Comparison of ENCODE assay signal across 22 cellular contexts in the genomic region with DNA sequence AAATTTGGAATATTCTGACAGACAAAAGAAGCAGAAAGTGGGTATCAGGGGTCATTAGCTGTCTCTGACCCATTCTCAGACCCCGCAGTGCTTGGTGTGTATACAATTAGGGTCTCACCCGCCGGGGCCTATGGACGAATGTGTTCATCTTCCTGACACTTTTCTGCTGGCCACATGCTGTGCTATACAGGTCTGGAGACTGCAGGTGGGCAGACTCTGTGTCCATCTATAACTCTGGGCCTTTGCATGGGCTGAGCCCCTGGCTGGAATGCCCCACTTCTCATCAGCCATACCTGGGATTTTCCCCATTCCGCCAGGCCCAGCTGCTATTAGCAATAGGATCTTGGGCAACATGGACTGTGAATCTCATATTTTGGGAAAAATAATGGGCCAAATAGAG.
DNase-seq lines count a peak whose midpoint lies in the region; ATAC-seq and TF ChIP-seq lines count a peak whose summit lies in the region.
"Had no signal": no experiment of that assay in that cellular context is flagged by ENCODE, and none has a peak within 500 bp of the region (broad histone marks: within the 10 kb centered on the region; RNA-seq: fewer than 3 reads in every experiment).

No MANE protein-coding gene starts in this region.

- intact Hi-C loops in IMR-90 (cut with micrococcal nuclease) (no loop called here), PC-3 (cut with micrococcal nuclease) (no loop called here), colonic mucosa (cut with DNase I) (no loop called here)

- POLR2A ChIA-PET in IMR-90 (lab: Charles Lee; ENCODE audit: unreplicated experiment) = no interaction called here
- POLR2A ChIA-PET in PC-3 (lab: Charles Lee; ENCODE audit: unreplicated experiment) = no interaction called here

- H4K5ac ChIP-seq in IMR-90 (ENCODE audit: low read depth, low read length) = no peak overlapping the region

- no peak overlapping the region for H3K14ac ChIP-seq in IMR-90 (replicated peaks; ENCODE audit: low read depth, low read length)
- no peak overlapping the region for H3K14ac ChIP-seq in trophoblast cell (ENCODE audit: low read length)

- H4K20me1 ChIP-seq in IMR-90 (ENCODE audit: insufficient read depth, low read length) = peaks cover 29% of the 10 kb centered on the region; the same call in 1 of the 2 replicates
- H4K20me1 ChIP-seq in PC-3 (ENCODE audit: low read length) = no peaks in the 10 kb centered on the region

- H2AFZ ChIP-seq in IMR-90 (replicated peaks; ENCODE audit: low read length, poor library complexity) = no peak overlapping the region
- H2AFZ ChIP-seq in PC-3 (ENCODE audit: low read length) = no peak overlapping the region
- no peak overlapping the region for H2AFZ ChIP-seq in trophoblast cell (ENCODE audit: insufficient read depth, low read length, poor library complexity)

- H4K91ac ChIP-seq in IMR-90 (ENCODE audit: insufficient read depth, low read depth, low read length) = no peak overlapping the region
- H4K91ac ChIP-seq in trophoblast cell (ENCODE audit: low read depth, low read length) = no peak overlapping the region

- peak overlapping the region; percentile 69; the same call in 2 of the 3 replicates for H2BK15ac ChIP-seq in IMR-90 (ENCODE audit: low read depth, low read length)

- no peaks in the 10 kb centered on the region for H3K4me1 Mint-ChIP-seq in endodermal cell

- H3K4me2 ChIP-seq in IMR-90 (ENCODE audit: low read depth, low read length) = no peak overlapping the region
- peak overlapping the region; percentile 52 for H3K4me2 ChIP-seq in PC-3 (ENCODE audit: low read length)
- H3K4me2 ChIP-seq in trophoblast cell (ENCODE audit: low read length) = no peak overlapping the region
- H3K4me2 ChIP-seq: SK-N-SH had no signal

- no peak overlapping the region for H3K4me3 ChIP-seq in IMR-90 (ENCODE audit: insufficient read depth, low read depth, low read length)
- no peak overlapping the region for H3K4me3 ChIP-seq in PC-3 (ENCODE audit: low read length)
- H3K4me3 ChIP-seq in colonic mucosa = no peak overlapping the region
- H3K4me3 ChIP-seq in trophoblast cell (ENCODE audit: low read depth, low read length) = no peak overlapping the region
- H3K4me3 ChIP-seq in endodermal cell (ENCODE audit: low read length) = no peak overlapping the region
- H3K4me3 ChIP-seq: HAP-1, K562, Peyer's patch had no signal

- peak overlapping the region; percentile 18 for H2AK9ac ChIP-seq in IMR-90 (replicated peaks; ENCODE audit: low read depth, low read length, poor library complexity)

- no peak overlapping the region for H3K9ac ChIP-seq in IMR-90 (ENCODE audit: low read depth, low read length)
- no peak overlapping the region for H3K9ac ChIP-seq in PC-3 (ENCODE audit: low read length)
- no peak overlapping the region for H3K9ac ChIP-seq in colonic mucosa (ENCODE audit: low read depth in 2 of 2, low read length in 2 of 2)
- no peak overlapping the region for H3K9ac ChIP-seq in trophoblast cell (ENCODE audit: low read length)
- H3K9ac ChIP-seq in endodermal cell (ENCODE audit: extremely low read depth, low read length, poor library complexity, severe bottlenecking) = no peak overlapping the region
- H3K9ac ChIP-seq: SK-N-SH had no signal

- in situ Hi-C loops in IMR-90 (cut with MboI; ENCODE audit: low sequenced_read_pairs) = loop anchor here (25.0 kb wide), 1 partner anchor 205 kb away; the partner anchor contains the start of gene SH3RF3

- no peaks in the 10 kb centered on the region for H3K9me3 ChIP-seq in IMR-90 (ENCODE audit: control insufficient read depth, insufficient read depth, low read length)
- no peaks in the 10 kb centered on the region for H3K9me3 ChIP-seq in PC-3 (ENCODE audit: low read length)
- H3K9me3 ChIP-seq in colonic mucosa = no peaks in the 10 kb centered on the region
- peaks cover 2% of the 10 kb centered on the region for H3K9me3 ChIP-seq in trophoblast cell (ENCODE audit: insufficient read depth, low read depth, low read length)
- H3K9me3 ChIP-seq in endodermal cell (ENCODE audit: control insufficient read depth, low read length) = peaks cover 8% of the 10 kb centered on the region
- H3K9me3 ChIP-seq: HAP-1, Peyer's patch, SK-N-SH had no signal

- no peak overlapping the region for H2BK12ac ChIP-seq in trophoblast cell (ENCODE audit: low read length)

- H3K79me1 ChIP-seq in IMR-90 (ENCODE audit: low read depth in 1 of 2, low read length in 2 of 2) (peaks cover 59 to 99% of the 10 kb centered on the region in 2 experiments), trophoblast cell (ENCODE audit: low read length) (no peaks in the 10 kb centered on the region)

- no peaks in the 10 kb centered on the region for H3K36me3 ChIP-seq in IMR-90 (ENCODE audit: control insufficient read depth, insufficient read depth, low read length)
- H3K36me3 ChIP-seq in PC-3 (ENCODE audit: low read depth, low read length) = no peaks in the 10 kb centered on the region
- H3K36me3 ChIP-seq in colonic mucosa = no peaks in the 10 kb centered on the region
- H3K36me3 ChIP-seq in trophoblast cell (ENCODE audit: control insufficient read depth in 1 of 2, insufficient read depth in 2 of 2, low read length in 2 of 2) = no peaks in the 10 kb centered on the region
- H3K36me3 ChIP-seq in endodermal cell (ENCODE audit: control insufficient read depth, insufficient read depth, low read length) = no peaks in the 10 kb centered on the region
- H3K36me3 ChIP-seq: HAP-1, Peyer's patch had no signal

- no peaks in the 10 kb centered on the region for H3K9me2 ChIP-seq in PC-3 (replicated peaks; ENCODE audit: low read length)
- H3K9me2 ChIP-seq: SK-N-SH had no signal

- TF ChIP-seq POLR2A in IMR-90 (IDR thresholded peaks at IDR 0.05; ENCODE audit: low read depth, low read length) = no peak

- H2AK5ac ChIP-seq in IMR-90 (ENCODE audit: low read depth, low read length) (peak overlapping the region; percentile 51), trophoblast cell (ENCODE audit: low read length) (no peak overlapping the region)

- TF ChIP-seq RAD21 in IMR-90 (IDR thresholded peaks at IDR 0.05; ENCODE audit: low read length) = no peak

- H3K79me2 ChIP-seq in PC-3 (ENCODE audit: low read length) (peaks cover 58% of the 10 kb centered on the region), trophoblast cell (ENCODE audit: control insufficient read depth, insufficient read depth, low read length, poor library complexity) (no peaks in the 10 kb centered on the region)

- H3K9me1 ChIP-seq in IMR-90 (ENCODE audit: insufficient read depth, low read length) = peaks cover 43% of the 10 kb centered on the region

- H3K27ac Mint-ChIP-seq in endodermal cell = no peak overlapping the region
- H3K27ac Mint-ChIP-seq: HFFc6, T-helper 17 cell had no signal

- DNase-seq in IMR-90 (no peak), PC-3 (no peak), colonic mucosa (peak; percentile 13), trophoblast cell (peak; percentile 37 to 71), endodermal cell (no peak), SKM-1 treated with dmso at 0.1 percent for 144 hours (lab: John Stamatoyannopoulos, UW; ENCODE audit: unreplicated experiment) (no peak)
- DNase-seq: DMS153, GOT3, HFFc6, Kasumi-1, NCI-H1105 treated with DMSO at 0.1 percent for 48 hours, NCI-H146, NCI-H1930, NCI-H2227 treated with DMSO at 0.1 percent for 48 hours, NCI-H526 treated with DMSO at 0.1 percent for 48 hours, Peyer's patch, SK-N-SH, T-helper 17 cell had no signal

- peaks cover 18% of the 10 kb centered on the region for H3K4me1 ChIP-seq in IMR-90 (ENCODE audit: control insufficient read depth, insufficient read depth, low read length)
- peaks cover 43% of the 10 kb centered on the region for H3K4me1 ChIP-seq in PC-3 (ENCODE audit: insufficient read depth, low read length)
- H3K4me1 ChIP-seq in colonic mucosa = no peaks in the 10 kb centered on the region
- no peaks in the 10 kb centered on the region for H3K4me1 ChIP-seq in trophoblast cell (ENCODE audit: control insufficient read depth in 1 of 2, insufficient read depth in 2 of 2, low read length in 2 of 2)
- no peaks in the 10 kb centered on the region for H3K4me1 ChIP-seq in endodermal cell (ENCODE audit: control insufficient read depth, insufficient read depth, low read length)
- H3K4me1 ChIP-seq: HAP-1, Peyer's patch had no signal

- H2BK20ac ChIP-seq in IMR-90 (ENCODE audit: low read depth, low read length) = no peak overlapping the region

- H3K36me3 Mint-ChIP-seq in endodermal cell (ENCODE audit: low read depth) = no peaks in the 10 kb centered on the region

- H4K8ac ChIP-seq in IMR-90 (ENCODE audit: low read depth in 2 of 2, low read length in 2 of 2) (no peak overlapping the region), trophoblast cell (ENCODE audit: low read depth, low read length) (no peak overlapping the region)

- H3K27ac ChIP-seq in IMR-90 (ENCODE audit: insufficient read depth, low read length) = no peak overlapping the region
- H3K27ac ChIP-seq in PC-3 (ENCODE audit: low read length) = peak overlapping the region; percentile 51
- no peak overlapping the region for H3K27ac ChIP-seq in colonic mucosa
- H3K27ac ChIP-seq in trophoblast cell (ENCODE audit: low read depth, low read length) = no peak overlapping the region
- H3K27ac ChIP-seq in endodermal cell (ENCODE audit: low read depth, low read length) = no peak overlapping the region
- H3K27ac ChIP-seq: Peyer's patch had no signal

- peaks cover 4% of the 10 kb centered on the region for H3F3A ChIP-seq in PC-3 (ENCODE audit: low read length, unreplicated experiment)

- H3K4ac ChIP-seq in IMR-90 (ENCODE audit: low read depth, low read length) (peak overlapping the region; percentile 59), trophoblast cell (ENCODE audit: low read depth, low read length) (no peak overlapping the region)

- TF ChIP-seq CTCF in IMR-90 (conservative IDR thresholded peaks at IDR 0.05; ENCODE audit: low read depth, low read length) (no peak), PC-3 (conservative IDR thresholded peaks at IDR 0.05; ENCODE audit: low read depth, low read length) (no peak), colonic mucosa (IDR thresholded peaks at IDR 0.05) (no peak), endodermal cell (conservative IDR thresholded peaks at IDR 0.05) (no peak)

- no peak overlapping the region for H3K23ac ChIP-seq in IMR-90 (ENCODE audit: low read depth, low read length)
- H3K23ac ChIP-seq in trophoblast cell (ENCODE audit: low read length) = no peak overlapping the region

- H3K18ac ChIP-seq in IMR-90 (ENCODE audit: low read depth, low read length) (no peak overlapping the region), trophoblast cell (ENCODE audit: low read length) (no peak overlapping the region)

- peaks cover 6% of the 10 kb centered on the region for H3K9me3 Mint-ChIP-seq in endodermal cell
- H3K9me3 Mint-ChIP-seq: HFFc6 had no signal

- CTCF ChIA-PET in IMR-90 (lab: Yijun Ruan, JAX) = no interaction called here
- CTCF ChIA-PET in PC-3 (lab: Charles Lee) = interaction anchor here (1.0 kb wide), 1 partner anchor 19 kb away, joined by 3 read pairs; no protein-coding TSS in a partner anchor

- H3K27me3 ChIP-seq in IMR-90 (ENCODE audit: control insufficient read depth, insufficient read depth, low read length) = no peaks in the 10 kb centered on the region
- no peaks in the 10 kb centered on the region for H3K27me3 ChIP-seq in PC-3 (ENCODE audit: low read length)
- H3K27me3 ChIP-seq in colonic mucosa = no peaks in the 10 kb centered on the region
- H3K27me3 ChIP-seq in trophoblast cell (ENCODE audit: insufficient read depth, low read length) = no peaks in the 10 kb centered on the region
- no peaks in the 10 kb centered on the region for H3K27me3 ChIP-seq in endodermal cell (ENCODE audit: control insufficient read depth, insufficient read depth, low read length, poor library complexity, severe bottlenecking)
- H3K27me3 ChIP-seq: Peyer's patch had no signal

- dilution Hi-C loops in IMR-90 (cut with HindIII; ENCODE audit: low sequenced_read_pairs, unreplicated experiment) = no loop called here

- ATAC-seq in IMR-90 (ENCODE audit: low read depth) = no peak
- no peak for ATAC-seq in PC-3
- ATAC-seq in HG03108 (IDR thresholded peaks at IDR 0.05; ENCODE audit: unreplicated experiment) = no peak
- ATAC-seq: HepG2, K562, T-helper 17 cell had no signal

- H4K12ac ChIP-seq in trophoblast cell (ENCODE audit: low read depth, low read length) = no peak overlapping the region

- BruUV-seq in IMR-90 (replicated peaks; lab: Mats Ljungman, UMichigan) (no TSS peak), PC-3 (replicated peaks; lab: Mats Ljungman, UMichigan) (no TSS peak)

- H3K4me3 Mint-ChIP-seq in endodermal cell = no peak overlapping the region
- H3K4me3 Mint-ChIP-seq: HFFc6, T-helper 17 cell had no signal

- no peak overlapping the region for H3K56ac ChIP-seq in IMR-90 (ENCODE audit: extremely low read depth, insufficient read depth, low read length)

- no CpG with 5 or more reads among the region's 5 CpGs for WGBS in IMR-90 (ENCODE audit: extremely low coverage in 2 of 2, insufficient read length in 1 of 2), 2 experiments
- no CpG with 5 or more reads among the region's 5 CpGs for WGBS in trophoblast cell (ENCODE audit: extremely low coverage, insufficient coverage, insufficient read length)
- 89 to 92% methylated on average over 4 to 5 of the region's 5 CpGs for WGBS in endodermal cell (ENCODE audit: insufficient coverage in 1 of 2, insufficient read length in 1 of 2), 2 experiments

- peak overlapping the region; percentile 32 for H2BK120ac ChIP-seq in IMR-90 (ENCODE audit: low read depth, low read length)
- H2BK120ac ChIP-seq in trophoblast cell (ENCODE audit: insufficient read depth, low read length, poor library complexity) = no peak overlapping the region

- no peaks in the 10 kb centered on the region for H3K27me3 Mint-ChIP-seq in endodermal cell (ENCODE audit: insufficient read depth)

- H2BK5ac ChIP-seq in IMR-90 (ENCODE audit: low read depth, low read length, poor library complexity, severe bottlenecking) (no peak overlapping the region), trophoblast cell (ENCODE audit: low read depth, low read length, poor library complexity) (no peak overlapping the region)

Comparison
In these comparisons a context has a peak if more than half of its experiments do, and no peak if none do; other contexts are left out.
1. DNase-seq: peak in colonic mucosa (single experiment) and trophoblast cell (2 of 2); none in IMR-90 (single experiment), PC-3 (single experiment), endodermal cell (single experiment) and SKM-1 treated with dmso at 0.1 percent for 144 hours (single experiment).